11 cellular contexts compared by ENCODE assay signal in genomic region chrX:101056551-101056950, GRCh38. TPM values are rescaled to one million over a fixed set of nuclear protein-coding genes. Genes with fewer than 3 reads are reported as not detected.
DNase-seq lines count a peak whose midpoint lies in the region; ATAC-seq, FAIRE-seq and TF ChIP-seq lines count a peak whose summit lies in the region.
"Not testable (repeated sequence)": the region's sequence is repeated elsewhere in the genome, so short reads cannot be mapped to it uniquely, and the experiment has no call there.
"Had no signal": no experiment of that assay in that cellular context is flagged by ENCODE, and none has a peak within 500 bp of the region (broad histone marks: within the 10 kb centered on the region; RNA-seq: fewer than 3 reads in every experiment).

No MANE protein-coding gene starts in this region.

- not testable (repeated sequence) for H3K9me2 ChIP-seq in GM23248 (ENCODE audit: insufficient read depth)

- not testable (repeated sequence) for H3K36me3 ChIP-seq in GM23248 (ENCODE audit: low read depth); SJSA1; endothelial cell of umbilical vein (ENCODE audit: control insufficient read depth in 2 of 2, extremely low read depth in 1 of 2, insufficient read depth in 2 of 2, low read length in 2 of 2)

- peak overlapping the region; percentile 24 for H3K27ac Mint-ChIP-seq in Calu3 (ENCODE audit: unreplicated experiment)
- peak overlapping the region; percentile 52 for H3K27ac Mint-ChIP-seq in activated CD8-positive, alpha-beta T cell treated with anti-CD3 and anti-CD28 coated beads for 36 hours
- H3K27ac Mint-ChIP-seq in stimulated activated naive B cell treated with anti-CD40 and anti-IgM and Interleukin-4, amounts not matched to agents 10 μg/mL and 1 μg/mL and 100 μg/mL, for 72 hours: peak overlapping the region; percentile 26

- TF ChIP-seq POLR2A in endothelial cell of umbilical vein (IDR thresholded peaks at IDR 0.05; ENCODE audit: low read depth, low read length): not testable (repeated sequence)

- H3K4me1 ChIP-seq in GM23248 (ENCODE audit: insufficient read depth): peaks cover 13% of the 10 kb centered on the region
- not testable (repeated sequence) for H3K4me1 ChIP-seq in SJSA1 (replicated peaks)
- H3K4me1 ChIP-seq in endothelial cell of umbilical vein (ENCODE audit: control insufficient read depth, extremely low read depth, insufficient read depth, low read length): peaks cover 11% of the 10 kb centered on the region

- not testable (repeated sequence) for FAIRE-seq in endothelial cell of umbilical vein (lab: Jason Lieb, UNC)

- not testable (repeated sequence) for H4K20me1 ChIP-seq in GM23248 (ENCODE audit: insufficient read depth); endothelial cell of umbilical vein (replicated peaks; ENCODE audit: control insufficient read depth, extremely low read depth, insufficient read depth, low read length)

- BruUV-seq in Calu3 (replicated peaks; lab: Mats Ljungman, UMichigan); endothelial cell of umbilical vein (replicated peaks; lab: Mats Ljungman, UMichigan): not testable (repeated sequence)

- H3K4me3 ChIP-seq in GM23248; SJSA1; endothelial cell of umbilical vein (replicated peaks in 1 of 3; ENCODE audit: insufficient read depth in 1 of 3, low read depth in 1 of 3, low read length in 3 of 3): not testable (repeated sequence)

- H2AFZ ChIP-seq in GM23248: peak overlapping the region; percentile 64; the same call in 1 of the 2 replicates
- not testable (repeated sequence) for H2AFZ ChIP-seq in endothelial cell of umbilical vein (ENCODE audit: low read depth, low read length)

- WGBS in GM23248 (ENCODE audit: low coverage in 1 of 2, low lambda C conversion rate in 2 of 2, missing lambda C conversion rate in 2 of 2), 2 experiments: 70 to 72% methylated on average over 4 of the region's 4 CpGs

- CTCF ChIA-PET in Calu3 (lab: Charles Lee); activated CD8-positive, alpha-beta T cell treated with anti-CD3 and anti-CD28 coated beads for 36 hours (lab: Charles Lee): not testable (repeated sequence)
- CTCF ChIA-PET in endothelial cell of umbilical vein (lab: Charles Lee): interaction anchor here (1.0 kb wide), 1 partner anchor 10 kb away, joined by 4 read pairs; no protein-coding TSS in a partner anchor

- not testable (repeated sequence) for H3K4me3 Mint-ChIP-seq in Calu3 (ENCODE audit: low read depth, unreplicated experiment); activated CD8-positive, alpha-beta T cell treated with anti-CD3 and anti-CD28 coated beads for 36 hours; stimulated activated naive B cell treated with anti-CD40 and anti-IgM and Interleukin-4, amounts not matched to agents 10 μg/mL and 1 μg/mL and 100 μg/mL, for 72 hours

- TF ChIP-seq CTCF in Calu3 (IDR thresholded peaks at IDR 0.05; ENCODE audit: unreplicated experiment); activated CD8-positive, alpha-beta T cell treated with anti-CD3 and anti-CD28 coated beads for 36 hours (IDR thresholded peaks at IDR 0.05); endothelial cell of umbilical vein (IDR thresholded peaks at IDR 0.05; ENCODE audit: extremely low read depth in 1 of 2, insufficient read depth in 1 of 2, low read depth in 1 of 2, low read length in 2 of 2): not testable (repeated sequence)

- POLR2A ChIA-PET in activated CD8-positive, alpha-beta T cell treated with anti-CD3 and anti-CD28 coated beads for 36 hours (lab: Charles Lee): interaction anchor here (1.6 kb wide), 1 partner anchor 41 kb away, joined by 5 read pairs; the partner anchor contains the start of gene CENPI
- POLR2A ChIA-PET in endothelial cell of umbilical vein (lab: Charles Lee): interaction anchor here (0.7 kb wide), 1 partner anchor 41 kb away, joined by 7 read pairs; the partner anchor contains the start of gene CENPI

- not testable (repeated sequence) for H3K36me3 Mint-ChIP-seq in Calu3 (ENCODE audit: insufficient read depth, unreplicated experiment); activated CD8-positive, alpha-beta T cell treated with anti-CD3 and anti-CD28 coated beads for 36 hours (ENCODE audit: low read depth); stimulated activated naive B cell treated with anti-CD40 and anti-IgM and Interleukin-4, amounts not matched to agents 10 μg/mL and 1 μg/mL and 100 μg/mL, for 72 hours

- H3K9me1 ChIP-seq in endothelial cell of umbilical vein (replicated peaks; ENCODE audit: control insufficient read depth, extremely low read depth, insufficient read depth, low read length): not testable (repeated sequence)

- H3K9me3 Mint-ChIP-seq in Calu3 (ENCODE audit: low read depth, unreplicated experiment); activated CD8-positive, alpha-beta T cell treated with anti-CD3 and anti-CD28 coated beads for 36 hours: not testable (repeated sequence)
- H3K9me3 Mint-ChIP-seq in stimulated activated naive B cell treated with anti-CD40 and anti-IgM and Interleukin-4, amounts not matched to agents 10 μg/mL and 1 μg/mL and 100 μg/mL, for 72 hours: peaks cover 7 to 10% of the 10 kb centered on the region in 2 donors

- H3F3A ChIP-seq in GM23248 (ENCODE audit: insufficient read depth): not testable (repeated sequence)

- not testable (repeated sequence) for H3K27ac ChIP-seq in GM23248
- peak overlapping the region; percentile 41; the same call in 1 of the 2 replicates for H3K27ac ChIP-seq in SJSA1
- peak overlapping the region; percentile 89 for H3K27ac ChIP-seq in endothelial cell of umbilical vein (ENCODE audit: insufficient read depth, low read depth, low read length)

- dilution Hi-C loops in endothelial cell of umbilical vein (cut with MboI; ENCODE audit: extremely low pct_ligation_motif_present, low sequenced_read_pairs): not testable (repeated sequence)

- not testable (repeated sequence) for ATAC-seq in activated CD8-positive, alpha-beta T cell treated with anti-CD3 and anti-CD28 coated beads for 36 hours; stimulated activated naive B cell treated with anti-CD40 and anti-IgM and Interleukin-4, amounts not matched to agents 10 μg/mL and 1 μg/mL and 100 μg/mL, for 72 hours (replicated peaks)

- H3K9ac ChIP-seq in GM23248: not testable (repeated sequence)
- peak overlapping the region; percentile 45 for H3K9ac ChIP-seq in endothelial cell of umbilical vein (replicated peaks; ENCODE audit: extremely low read depth, insufficient read depth, low read length)

- not testable (repeated sequence) for H3K9me3 ChIP-seq in GM23248 (ENCODE audit: low read depth); SJSA1 (replicated peaks); endothelial cell of umbilical vein (replicated peaks; ENCODE audit: control insufficient read depth, insufficient read depth, low read length)

- H3K79me2 ChIP-seq in GM23248 (ENCODE audit: insufficient read depth); endothelial cell of umbilical vein (ENCODE audit: control insufficient read depth, insufficient read depth, low read length): not testable (repeated sequence)

- in situ Hi-C loops in GM23248 (cut with MboI): not testable (repeated sequence)

- DNase-seq in Calu3; GM23248; activated CD8-positive, alpha-beta T cell treated with anti-CD3 and anti-CD28 coated beads for 36 hours; endothelial cell of umbilical vein (ENCODE audit: low read depth, low spot score); stimulated activated naive B cell treated with anti-CD40 and anti-IgM and Interleukin-4, amounts not matched to agents 10 μg/mL and 1 μg/mL and 100 μg/mL, for 72 hours: not testable (repeated sequence)
- DNase-seq in M059J (ENCODE audit: low read depth) (peak; percentile 68), SJSA1 (ENCODE audit: low read depth in 1 of 2, low spot score in 2 of 2) (peak in 1 of 2 experiments; percentile 1)

- intact Hi-C loops in Calu3 (cut with micrococcal nuclease; ENCODE audit: unreplicated experiment); activated CD8-positive, alpha-beta T cell treated with anti-CD3 and anti-CD28 coated beads for 36 hours (cut with micrococcal nuclease): not testable (repeated sequence)
- intact Hi-C loops in endothelial cell of umbilical vein (cut with micrococcal nuclease): loop anchor here (10.0 kb wide), 1 partner anchor 228 kb away; no protein-coding TSS in a partner anchor

- H3K27me3 ChIP-seq in GM23248 (replicated peaks; ENCODE audit: insufficient read depth); SJSA1 (replicated peaks); endothelial cell of umbilical vein (ENCODE audit: control insufficient read depth in 2 of 2, insufficient read depth in 2 of 2, low read length in 2 of 2): not testable (repeated sequence)

- peaks cover 12% of the 10 kb centered on the region for H3K4me1 Mint-ChIP-seq in Calu3 (ENCODE audit: low read depth, unreplicated experiment)
- H3K4me1 Mint-ChIP-seq in activated CD8-positive, alpha-beta T cell treated with anti-CD3 and anti-CD28 coated beads for 36 hours (ENCODE audit: low read depth): peaks cover 20% of the 10 kb centered on the region
- H3K4me1 Mint-ChIP-seq in stimulated activated naive B cell treated with anti-CD40 and anti-IgM and Interleukin-4, amounts not matched to agents 10 μg/mL and 1 μg/mL and 100 μg/mL, for 72 hours: peaks cover 9 to 11% of the 10 kb centered on the region in 2 donors

- not testable (repeated sequence) for H3K27me3 Mint-ChIP-seq in Calu3 (ENCODE audit: unreplicated experiment); activated CD8-positive, alpha-beta T cell treated with anti-CD3 and anti-CD28 coated beads for 36 hours; stimulated activated naive B cell treated with anti-CD40 and anti-IgM and Interleukin-4, amounts not matched to agents 10 μg/mL and 1 μg/mL and 100 μg/mL, for 72 hours

- H3K4me2 ChIP-seq in GM23248 (ENCODE audit: unreplicated experiment): not testable (repeated sequence)
- peak overlapping the region; percentile 54 for H3K4me2 ChIP-seq in endothelial cell of umbilical vein (ENCODE audit: insufficient read depth, low read length)

RNA-seq across cellular contexts. Expression of gene TRMT2B, which starts 4.6 kb away (rescaled TPM):
- total RNA-seq in Calu3 (2022): 16.7 and 18.5 TPM in 2 replicates
- total RNA-seq in GM23248 (2014; rRNA removed; shearing (Covaris generic)): 12.9 and 16.9 TPM in 2 replicates
- 8.3 and 8.5 TPM in 2 replicates for polyA plus RNA-seq in GM23248 (2016; fragmentation: Nextera tagmentation; extraction: Ambion mirVana)
- 31.4 and 32.8 TPM in 2 replicates for total RNA-seq in M059J (2014; rRNA removed; shearing (Covaris generic))
- 13.7 and 18.7 TPM in 2 replicates for total RNA-seq in SJSA1 (2014; rRNA removed; shearing (Covaris generic))
- 10 to 100 TPM; 21.7 to 23.7 TPM for total RNA-seq in activated CD8-positive, alpha-beta T cell treated with anti-CD3 and anti-CD28 coated beads for 36 hours
- total RNA-seq in endothelial cell of umbilical vein: 21.3 and 22.9 TPM in 2 replicates
- 15.8 and 18.3 TPM in 2 replicates for polyA plus RNA-seq in endothelial cell of umbilical vein
- 16.3 and 16.6 TPM in 2 replicates for polyA plus RNA-seq in endothelial cell of umbilical vein (2011; cell fraction: cytosol; rRNA removed)
- polyA plus RNA-seq in endothelial cell of umbilical vein (2011; cell fraction: nucleus; rRNA removed): 28.5 and 32.5 TPM in 2 replicates
- 16.3 and 19.1 TPM in 2 replicates for polyA plus RNA-seq in endothelial cell of umbilical vein (2012)
- 33.5 and 34.2 TPM in 2 replicates for polyA minus RNA-seq in endothelial cell of umbilical vein
- 13.9 TPM for polyA minus RNA-seq in endothelial cell of umbilical vein (2011; cell fraction: cytosol; rRNA and poly(A)+ RNA removed)
- 16.5 and 34.3 TPM in 2 replicates for polyA minus RNA-seq in endothelial cell of umbilical vein (2011; cell fraction: nucleus; rRNA and poly(A)+ RNA removed)

RNA-seq across cellular contexts. Expression of gene TMEM35A, which starts 22.1 kb away (rescaled TPM):
- total RNA-seq in Calu3 (2022): not detected in 2 replicates
- total RNA-seq in GM23248 (2014; rRNA removed; shearing (Covaris generic)): 0.32 and 0.76 TPM in 2 replicates
- 0.37 and 0.56 TPM in 2 replicates for polyA plus RNA-seq in GM23248 (2016; fragmentation: Nextera tagmentation; extraction: Ambion mirVana)
- 2.1 and 3.5 TPM in 2 replicates for total RNA-seq in M059J (2014; rRNA removed; shearing (Covaris generic))
- total RNA-seq in SJSA1 (2014; rRNA removed; shearing (Covaris generic)): not detected in 2 replicates
- not detected for total RNA-seq in activated CD8-positive, alpha-beta T cell treated with anti-CD3 and anti-CD28 coated beads for 36 hours
- 6.5 and 7.2 TPM in 2 replicates for total RNA-seq in endothelial cell of umbilical vein
- polyA plus RNA-seq in endothelial cell of umbilical vein: 10.4 and 11.0 TPM in 2 replicates
- polyA plus RNA-seq in endothelial cell of umbilical vein (2011; cell fraction: cytosol; rRNA removed): 10.0 and 10.4 TPM in 2 replicates
- polyA plus RNA-seq in endothelial cell of umbilical vein (2011; cell fraction: nucleus; rRNA removed): 3.4 TPM in 2 replicates
- polyA plus RNA-seq in endothelial cell of umbilical vein (2012): 25.7 and 34.4 TPM in 2 replicates
- polyA minus RNA-seq in endothelial cell of umbilical vein: 13.0 and 16.6 TPM in 2 replicates
- not detected for polyA minus RNA-seq in endothelial cell of umbilical vein (2011; cell fraction: cytosol; rRNA and poly(A)+ RNA removed)
- polyA minus RNA-seq in endothelial cell of umbilical vein (2011; cell fraction: nucleus; rRNA and poly(A)+ RNA removed): 1.5 and 2.1 TPM in 2 replicates
- total RNA-seq: CD8-positive, alpha-beta memory T cell; OCI-LY7 had no signal
- polyA plus RNA-seq: CD14-positive monocyte; CD8-positive, alpha-beta memory T cell; IgD-negative memory B cell had no signal

RNA-seq across cellular contexts. Expression of gene CENPI, which starts 41.5 kb away (rescaled TPM):
- total RNA-seq in Calu3 (2022) (26.1 and 28.1 TPM in 2 replicates), endothelial cell of umbilical vein (25.7 and 28.9 TPM in 2 replicates)
- 9.6 and 11.8 TPM in 2 replicates for total RNA-seq in GM23248 (2014; rRNA removed; shearing (Covaris generic))
- polyA plus RNA-seq in GM23248 (2016; fragmentation: Nextera tagmentation; extraction: Ambion mirVana) (2.5 and 2.6 TPM in 2 replicates), endothelial cell of umbilical vein (7.2 and 7.7 TPM in 2 replicates)
- total RNA-seq in M059J (2014; rRNA removed; shearing (Covaris generic)): 43.8 and 69.2 TPM in 2 replicates
- total RNA-seq in SJSA1 (2014; rRNA removed; shearing (Covaris generic)): 40.7 and 43.6 TPM in 2 replicates
- 10 to 100 TPM; 17.5 to 19.4 TPM for total RNA-seq in activated CD8-positive, alpha-beta T cell treated with anti-CD3 and anti-CD28 coated beads for 36 hours
- 9.9 and 11.6 TPM in 2 replicates for polyA plus RNA-seq in endothelial cell of umbilical vein (2011; cell fraction: cytosol; rRNA removed)
- polyA plus RNA-seq in endothelial cell of umbilical vein (2011; cell fraction: nucleus; rRNA removed): 14.9 and 19.7 TPM in 2 replicates
- 9.3 and 25.9 TPM in 2 replicates for polyA plus RNA-seq in endothelial cell of umbilical vein (2012)
- polyA minus RNA-seq in endothelial cell of umbilical vein: 22.2 and 36.9 TPM in 2 replicates
- 19.3 TPM for polyA minus RNA-seq in endothelial cell of umbilical vein (2011; cell fraction: cytosol; rRNA and poly(A)+ RNA removed)
- 18.7 and 33.7 TPM in 2 replicates for polyA minus RNA-seq in endothelial cell of umbilical vein (2011; cell fraction: nucleus; rRNA and poly(A)+ RNA removed)
